Comparison of ENCODE assay signal across 7 cellular contexts in genomic region chr2:111492995-111493719, GRCh38.
DNase-seq lines count a peak whose midpoint lies in the region; ATAC-seq and TF ChIP-seq lines count a peak whose summit lies in the region.
"Not testable (repeated sequence)": the region's sequence is repeated elsewhere in the genome, so short reads cannot be mapped to it uniquely, and the experiment has no call there.

No MANE protein-coding gene starts in this region.

- DNase-seq in DND-41; Jurkat, Clone E6-1 (ENCODE audit: low read depth, low spot score); T-helper 17 cell; ascending aorta (ENCODE audit: low spot score in 2 of 2); erythroblast (lab: John Stamatoyannopoulos, UW); kidney epithelial cell (ENCODE audit: low read depth); sciatic nerve (ENCODE audit: low spot score): not testable (repeated sequence)

- not testable (repeated sequence) for H3K27me3 ChIP-seq in DND-41 (ENCODE audit: insufficient read depth, low read length, poor library complexity); ascending aorta; kidney epithelial cell (ENCODE audit: control insufficient read depth, insufficient read depth, low read length)

- ATAC-seq in DND-41 (ENCODE audit: insufficient read depth, low read depth) (peak; percentile 70), T-helper 17 cell (peak; percentile 55), sciatic nerve (peak; percentile 38)

- not testable (repeated sequence) for H3K27ac Mint-ChIP-seq in T-helper 17 cell

- H3K4me3 Mint-ChIP-seq in T-helper 17 cell = peak overlapping the region; percentile 60

- H3K4me1 Mint-ChIP-seq in T-helper 17 cell = not testable (repeated sequence)

- H2AFZ ChIP-seq in DND-41 (ENCODE audit: low read depth, low read length) = not testable (repeated sequence)

- not testable (repeated sequence) for H4K20me1 ChIP-seq in DND-41 (ENCODE audit: insufficient read depth, low read length)

- peak overlapping the region; percentile 35 to 66; a peak in 3 of 4 replicates for H3K4me3 ChIP-seq in DND-41 (ENCODE audit: low read depth in 1 of 2, low read length in 2 of 2)
- H3K4me3 ChIP-seq in Jurkat, Clone E6-1 (ENCODE audit: low read length) = peak overlapping the region; percentile 33
- peak overlapping the region in 1 of 2 donors; percentile 58 for H3K4me3 ChIP-seq in ascending aorta
- peak overlapping the region; percentile 46 for H3K4me3 ChIP-seq in kidney epithelial cell (ENCODE audit: low read depth, low read length)

- peak overlapping the region; percentile 94 for H3K27ac ChIP-seq in DND-41 (ENCODE audit: low read length)
- H3K27ac ChIP-seq in ascending aorta = peak overlapping the region; percentile 84 to 86

- peaks cover 28% of the 10 kb centered on the region for H3K4me1 ChIP-seq in DND-41 (ENCODE audit: insufficient read depth, low read length)
- H3K4me1 ChIP-seq in ascending aorta = peaks cover 0 to 16% of the 10 kb centered on the region in 2 donors

- intact Hi-C loops in ascending aorta (cut with DNase I); sciatic nerve (cut with DNase I): not testable (repeated sequence)

- H3K79me2 ChIP-seq in DND-41 (ENCODE audit: insufficient read depth, low read length) = peaks cover 39% of the 10 kb centered on the region

- H3K9ac ChIP-seq in DND-41 (ENCODE audit: low read depth, low read length) = peak overlapping the region; percentile 64

- not testable (repeated sequence) for H3K36me3 Mint-ChIP-seq in T-helper 17 cell (ENCODE audit: low read depth)

- TF ChIP-seq CTCF in DND-41 (IDR thresholded peaks at IDR 0.05; ENCODE audit: borderline replicate concordance, extremely low read depth, low read length, poor library complexity, severe bottlenecking); ascending aorta (IDR thresholded peaks at IDR 0.05); kidney epithelial cell (IDR thresholded peaks at IDR 0.05; ENCODE audit: insufficient read depth, low read length, poor library complexity, severe bottlenecking): not testable (repeated sequence)

- peak overlapping the region; percentile 71 for H3K4me2 ChIP-seq in DND-41 (ENCODE audit: insufficient read depth, low read length)

- not testable (repeated sequence) for H3K27me3 Mint-ChIP-seq in T-helper 17 cell

- not testable (repeated sequence) for H3K36me3 ChIP-seq in DND-41 (ENCODE audit: insufficient read depth, low read length); ascending aorta; kidney epithelial cell (ENCODE audit: control insufficient read depth, insufficient read depth, low read length)

- TF ChIP-seq POLR2A in erythroblast (IDR thresholded peaks at IDR 0.05; ENCODE audit: low read length) = peak; percentile 46

- not testable (repeated sequence) for H3K9me3 ChIP-seq in DND-41 (ENCODE audit: insufficient read depth, low read length, severe bottlenecking); T-helper 17 cell (ENCODE audit: control insufficient read depth, low read length, poor library complexity, severe bottlenecking); ascending aorta
